28 cellular contexts compared by ENCODE assay signal in the genomic region with DNA sequence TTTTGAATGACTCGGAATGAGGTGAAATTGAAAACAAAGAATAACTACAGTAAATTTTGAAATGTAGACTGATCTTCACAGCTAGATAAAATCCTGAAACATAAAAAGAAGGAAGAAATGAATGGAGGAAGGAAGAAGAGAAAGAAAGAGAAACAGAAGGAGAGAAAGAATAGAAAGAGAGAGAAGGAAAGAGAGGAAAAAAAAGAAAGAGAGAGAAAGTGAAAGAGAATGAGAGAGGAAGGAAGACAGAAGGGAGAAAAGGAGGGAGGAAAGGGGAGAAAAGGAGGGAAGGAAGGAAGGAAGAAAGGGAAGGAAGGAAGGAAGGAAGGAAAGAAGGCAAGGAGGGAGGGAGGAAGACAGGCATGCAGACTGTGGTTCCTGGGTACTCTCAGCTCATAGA.
DNase-seq lines count a peak whose midpoint lies in the region; ATAC-seq, FAIRE-seq and TF ChIP-seq lines count a peak whose summit lies in the region.
"Had no signal": no experiment of that assay in that cellular context is flagged by ENCODE, and none has a peak within 500 bp of the region (broad histone marks: within the 10 kb centered on the region; RNA-seq: fewer than 3 reads in every experiment).

No MANE protein-coding gene starts in this region.

- intact Hi-C loops in HepG2 (cut with micrococcal nuclease; ENCODE audit: unreplicated experiment) = no loop called here
- intact Hi-C loops in right lobe of liver (cut with DNase I) = no loop called here
- intact Hi-C loops in kidney (cut with DNase I) = no loop called here

- H3K9ac ChIP-seq in HepG2 (ENCODE audit: insufficient read depth, low read depth, low read length) (no peak overlapping the region), kidney (ENCODE audit: low read length in 2 of 2) (no peak overlapping the region)
- H3K9ac ChIP-seq: BLaER1 had no signal

- WGBS in HepG2 (ENCODE audit: low lambda C conversion rate) = 1% methylated on average over 1 of the region's 1 CpG
- 60% methylated on average over 1 of the region's 1 CpG for WGBS in right lobe of liver (ENCODE audit: insufficient coverage, low coverage, low lambda C conversion rate, missing lambda C conversion rate)

- no peaks in the 10 kb centered on the region for H4K20me1 ChIP-seq in HepG2 (ENCODE audit: insufficient read depth, low read length)
- H4K20me1 ChIP-seq: BLaER1 had no signal

- H3K27me3 ChIP-seq in HepG2 (ENCODE audit: control insufficient read depth in 1 of 2, insufficient read depth in 2 of 2, low read length in 2 of 2) = no peaks in the 10 kb centered on the region
- H3K27me3 ChIP-seq in right lobe of liver = no peaks in the 10 kb centered on the region
- H3K27me3 ChIP-seq: BE2C, BLaER1 had no signal

- no peak overlapping the region for H3K27ac ChIP-seq in HepG2 (ENCODE audit: extremely low read length, insufficient read depth, low read length)
- H3K27ac ChIP-seq in right lobe of liver = no peak overlapping the region
- H3K27ac ChIP-seq in HEK293 (ENCODE audit: extremely low read depth, low read depth, low read length) = no peak overlapping the region
- H3K27ac ChIP-seq in kidney (ENCODE audit: low read depth in 2 of 2, low read length in 2 of 2) = no peak overlapping the region
- H3K27ac ChIP-seq: 22Rv1, A549, BLaER1 had no signal

- no peaks in the 10 kb centered on the region for H3K27me3 Mint-ChIP-seq in mesothelial cell of epicardium (ENCODE audit: low read depth)
- H3K27me3 Mint-ChIP-seq: CD4-positive, alpha-beta memory T cell; CD4-positive, CD25-positive, alpha-beta regulatory T cell had no signal

- H2AFZ ChIP-seq in HepG2 (ENCODE audit: low read length) = no peak overlapping the region

- peaks cover 60% of the 10 kb centered on the region for H3K4me1 Mint-ChIP-seq in mesothelial cell of epicardium
- H3K4me1 Mint-ChIP-seq: CD14-positive monocyte; CD4-positive, alpha-beta memory T cell; CD4-positive, CD25-positive, alpha-beta regulatory T cell; CD8-positive, alpha-beta memory T cell had no signal

- TF ChIP-seq EP300 in HepG2 (IDR thresholded peaks at IDR 0.05; ENCODE audit: low read depth in 2 of 2, low read length in 2 of 2) (no peak), HepG2 (CRISPR knock-in tag; IDR thresholded peaks at IDR 0.05; ENCODE audit: borderline replicate concordance) (no peak)

- in situ Hi-C loops in HepG2 (cut with HindIII; ENCODE audit: extremely low pct_ligation_motif_present, low pct_unique_long_range_greater_than_20kb) = no loop called here

- H3K36me3 Mint-ChIP-seq in mesothelial cell of epicardium = no peaks in the 10 kb centered on the region
- H3K36me3 Mint-ChIP-seq: CD14-positive monocyte; CD4-positive, alpha-beta memory T cell; CD4-positive, CD25-positive, alpha-beta regulatory T cell; CD8-positive, alpha-beta memory T cell had no signal

- peak overlapping the region; percentile 22 for H3K27ac Mint-ChIP-seq in mesothelial cell of epicardium
- H3K27ac Mint-ChIP-seq: CD14-positive monocyte; CD4-positive, alpha-beta memory T cell; CD4-positive, CD25-positive, alpha-beta regulatory T cell; CD8-positive, alpha-beta memory T cell had no signal

- H3K4me3 ChIP-seq in HepG2 (replicated peaks in 1 of 3; ENCODE audit: insufficient read depth in 1 of 3, low read depth in 2 of 3, low read length in 3 of 3) (no peak overlapping the region), right lobe of liver (no peak overlapping the region), HEK293 (ENCODE audit: low read depth, low read length) (no peak overlapping the region), kidney (ENCODE audit: low read length in 2 of 2) (no peak overlapping the region)
- H3K4me3 ChIP-seq: A549, BLaER1, GM12878 had no signal

- POLR2A ChIA-PET in HepG2 (lab: Yijun Ruan, JAX) = no interaction called here
- POLR2A ChIA-PET in HEK293 (lab: Yijun Ruan, JAX) = no interaction called here

- BruUV-seq in HepG2 (replicated peaks; lab: Mats Ljungman, UMichigan) = no TSS peak

- H3K36me3 ChIP-seq in HepG2 (replicated peaks in 1 of 2; ENCODE audit: control insufficient read depth in 1 of 2, insufficient read depth in 2 of 2, low read length in 2 of 2) = no peaks in the 10 kb centered on the region
- no peaks in the 10 kb centered on the region for H3K36me3 ChIP-seq in right lobe of liver
- H3K36me3 ChIP-seq in HEK293 (ENCODE audit: control insufficient read depth in 2 of 2, insufficient read depth in 1 of 2, low read length in 2 of 2) = no peaks in the 10 kb centered on the region
- no peaks in the 10 kb centered on the region for H3K36me3 ChIP-seq in kidney (ENCODE audit: control insufficient read depth in 1 of 2, insufficient read depth in 2 of 2, low read length in 2 of 2)
- H3K36me3 ChIP-seq: BE2C, BLaER1 had no signal

- no peak overlapping the region for H3K4me3 Mint-ChIP-seq in mesothelial cell of epicardium
- H3K4me3 Mint-ChIP-seq: CD14-positive monocyte; CD4-positive, alpha-beta memory T cell; CD4-positive, CD25-positive, alpha-beta regulatory T cell; CD8-positive, alpha-beta memory T cell had no signal

- H3K9me3 ChIP-seq in HepG2 (ENCODE audit: low read length) (no peaks in the 10 kb centered on the region), right lobe of liver (no peaks in the 10 kb centered on the region), HEK293 (ENCODE audit: control insufficient read depth, insufficient read depth, low read depth, low read length) (no peaks in the 10 kb centered on the region), kidney (ENCODE audit: control insufficient read depth in 1 of 2, low read length in 2 of 2) (no peaks in the 10 kb centered on the region)
- H3K9me3 ChIP-seq: A549, BE2C, BLaER1 had no signal

- TF ChIP-seq POLR2A in HepG2 (IDR thresholded peaks at IDR 0.05; ENCODE audit: insufficient read depth in 1 of 2, low read depth in 2 of 2, low read length in 2 of 2) = no peak
- no peak for TF ChIP-seq POLR2A in right lobe of liver (IDR thresholded peaks at IDR 0.05)

- FAIRE-seq in HepG2 (lab: Jason Lieb, UNC) (no peak), kidney (lab: Jason Lieb, UNC) (no peak)
- FAIRE-seq: A549, GM12878, GM12892, GM18507 had no signal

- no peaks in the 10 kb centered on the region for H3K79me2 ChIP-seq in HepG2 (ENCODE audit: insufficient read depth, low read length)

- no peaks in the 10 kb centered on the region for H3K4me1 ChIP-seq in HepG2 (ENCODE audit: insufficient read depth, low read length)
- H3K4me1 ChIP-seq in right lobe of liver = no peaks in the 10 kb centered on the region
- H3K4me1 ChIP-seq in HEK293 (ENCODE audit: control insufficient read depth, insufficient read depth, low read length) = peaks cover 12% of the 10 kb centered on the region
- H3K4me1 ChIP-seq in kidney (ENCODE audit: control insufficient read depth in 1 of 2, insufficient read depth in 1 of 2, low read depth in 1 of 2, low read length in 2 of 2) = no peaks in the 10 kb centered on the region
- H3K4me1 ChIP-seq: A549, BE2C had no signal

- no peak for TF ChIP-seq RAD21 in HepG2 (CRISPR knock-in tag; IDR thresholded peaks at IDR 0.05)

- CTCF ChIA-PET in HepG2 (lab: Yijun Ruan, JAX; ENCODE audit: low intra/inter-chr PET ratio, low total read pairs) = no interaction called here
- CTCF ChIA-PET in HEK293 (lab: Yijun Ruan, JAX) = no interaction called here

- TF ChIP-seq CTCF in HepG2 (CRISPR knock-in tag; IDR thresholded peaks at IDR 0.05) (no peak), right lobe of liver (IDR thresholded peaks at IDR 0.05) (no peak), HEK293 (tag by site-specific recombination; IDR thresholded peaks at IDR 0.05) (no peak), mesothelial cell of epicardium (IDR thresholded peaks at IDR 0.05; ENCODE audit: unreplicated experiment) (no peak), kidney (IDR thresholded peaks at IDR 0.05; ENCODE audit: borderline replicate concordance, extremely low read depth, insufficient read depth) (no peak)

- DNase-seq in HepG2 (ENCODE audit: low spot score) = no peak
- no peak for DNase-seq in right lobe of liver
- no peak for DNase-seq in mesothelial cell of epicardium (ENCODE audit: low spot score in 2 of 2, unreplicated experiment in 2 of 2)
- DNase-seq in kidney = no peak
- no peak for DNase-seq in NCI-H2081 treated with DMSO at 0.1 percent for 48 hours (lab: John Stamatoyannopoulos, UW)
- DNase-seq: AML-193; BE2C; C1 segment of cervical spinal cord; CD4-positive, alpha-beta memory T cell; CD4-positive, CD25-positive, alpha-beta regulatory T cell; CD8-positive, alpha-beta memory T cell; COR-L47; DMS 273 treated with DMSO at 0.1 percent for 48 hours; DMS153; DMS53; DMS79; DND-41; EL; GDM1 had no signal

- H3K4me2 ChIP-seq in HepG2 (ENCODE audit: low read depth, low read length) = no peak overlapping the region
- H3K4me2 ChIP-seq: A549, BLaER1 had no signal

- ATAC-seq in HepG2 (no peak), right lobe of liver (no peak), GM19397 (IDR thresholded peaks at IDR 0.05; ENCODE audit: unreplicated experiment) (no peak)
- ATAC-seq: A549, GM12878 had no signal

- H3K9me3 Mint-ChIP-seq in mesothelial cell of epicardium = peaks cover 8% of the 10 kb centered on the region

TF ChIP-seq in HepG2, 621 proteins besides CTCF, POLR2A, EP300 and RAD21:
- TF ChIP-seq PHF20 (CRISPR knock-in tag; IDR thresholded peaks at IDR 0.05) = no peak
- TF ChIP-seq, protein P1, sequence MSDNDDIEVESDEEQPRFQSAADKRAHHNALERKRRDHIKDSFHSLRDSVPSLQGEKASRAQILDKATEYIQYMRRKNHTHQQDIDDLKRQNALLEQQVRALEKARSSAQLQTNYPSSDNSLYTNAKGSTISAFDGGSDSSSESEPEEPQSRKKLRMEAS (IDR thresholded peaks at IDR 0.05) = no peak
- peak; percentile 46 for TF ChIP-seq ZNF282 (IDR thresholded peaks at IDR 0.05; ENCODE audit: partially characterized antibody)
- TF ChIP-seq NONO (IDR thresholded peaks at IDR 0.05) = 0 out of 2 replicates have a peak, but pooled peaks have one; percentile 46
- no peak for TF ChIP-seq NONO (CRISPR knock-in tag; conservative IDR thresholded peaks at IDR 0.05)

TF ChIP-seq in HEK293, 187 proteins besides CTCF, POLR2A, EP300 and RAD21:
- peak; percentile 74 for TF ChIP-seq ZNF366 (tag by site-specific recombination; conservative IDR thresholded peaks at IDR 0.05)
- no peak for TF ChIP-seq ZBTB26 (tag by site-specific recombination; optimal IDR thresholded peaks at IDR 0.05)
